Comparison of ENCODE assay signal across 21 cellular contexts in the genomic region with DNA sequence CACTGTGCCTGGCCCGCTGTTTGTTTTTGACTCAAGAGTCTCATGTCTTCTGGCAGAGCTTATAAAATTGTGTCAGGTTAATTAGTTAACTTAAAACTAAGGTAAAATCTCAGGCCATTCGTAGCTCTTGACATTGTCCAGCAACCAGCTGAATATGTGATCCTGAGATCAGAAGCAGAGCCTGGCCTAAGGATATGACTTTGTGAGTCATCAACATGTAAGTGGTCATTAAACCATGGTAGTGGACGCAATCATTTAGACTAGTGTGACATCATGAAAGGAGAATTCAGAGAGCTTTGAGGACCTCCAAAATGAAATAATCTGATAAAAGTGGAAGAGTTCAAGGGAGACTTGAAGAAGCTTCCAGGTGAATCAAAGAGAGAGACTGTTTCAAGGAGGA. TPM values are rescaled to one million over a fixed set of nuclear protein-coding genes. Genes with fewer than 3 reads are reported as not detected.
DNase-seq lines count a peak whose midpoint lies in the region; ATAC-seq, FAIRE-seq and TF ChIP-seq lines count a peak whose summit lies in the region.
"Had no signal": no experiment of that assay in that cellular context is flagged by ENCODE, and none has a peak within 500 bp of the region (broad histone marks: within the 10 kb centered on the region; RNA-seq: fewer than 3 reads in every experiment).

No MANE protein-coding gene starts in this region.

- POLR2A ChIA-PET in HepG2 (lab: Yijun Ruan, JAX) = no interaction called here

- no peak overlapping the region for H2AK5ac ChIP-seq in mesenchymal stem cell (ENCODE audit: low read length, severe bottlenecking)

- no peak overlapping the region for H4K8ac ChIP-seq in mesenchymal stem cell (ENCODE audit: low read length)

- TF ChIP-seq CTCF in HepG2 (CRISPR knock-in tag; IDR thresholded peaks at IDR 0.05) (no peak), right lobe of liver (IDR thresholded peaks at IDR 0.05) (no peak)

- no peak overlapping the region for H2BK120ac ChIP-seq in mesenchymal stem cell (ENCODE audit: low read depth, low read length)

- H3K23ac ChIP-seq in mesenchymal stem cell (ENCODE audit: low read length in 2 of 2) = no peak overlapping the region

- WGBS in HepG2 (ENCODE audit: low lambda C conversion rate) = 46% methylated on average over 3 of the region's 3 CpGs
- WGBS in right lobe of liver (ENCODE audit: insufficient coverage, low coverage, low lambda C conversion rate, missing lambda C conversion rate) = 86% methylated on average over 3 of the region's 3 CpGs
- WGBS in mesenchymal stem cell = 52% methylated on average over 3 of the region's 3 CpGs

- H3K36me3 ChIP-seq in HepG2 (replicated peaks in 1 of 2; ENCODE audit: control insufficient read depth in 1 of 2, insufficient read depth in 2 of 2, low read length in 2 of 2) = no peaks in the 10 kb centered on the region
- H3K36me3 ChIP-seq in right lobe of liver = no peaks in the 10 kb centered on the region
- H3K36me3 ChIP-seq in mesenchymal stem cell (ENCODE audit: control insufficient read depth in 1 of 2, insufficient read depth in 2 of 2, low read depth in 1 of 2, low read length in 2 of 2) = no peaks in the 10 kb centered on the region

- H2BK15ac ChIP-seq in mesenchymal stem cell (ENCODE audit: low read depth, poor library complexity, severe bottlenecking) = no peak overlapping the region

- no TSS peak for BruUV-seq in HepG2 (replicated peaks; lab: Mats Ljungman, UMichigan)

- H3K27me3 ChIP-seq in HepG2 (ENCODE audit: control insufficient read depth in 1 of 2, insufficient read depth in 2 of 2, low read length in 2 of 2) (no peaks in the 10 kb centered on the region), right lobe of liver (no peaks in the 10 kb centered on the region), mesenchymal stem cell (ENCODE audit: control insufficient read depth in 1 of 2, insufficient read depth in 1 of 2, low read length in 2 of 2) (peaks cover 0 to 3% of the 10 kb centered on the region in 2 experiments)

- DNase-seq in HepG2 (ENCODE audit: low spot score) = no peak
- DNase-seq in right lobe of liver = no peak
- DNase-seq in amniotic epithelial cell (ENCODE audit: low read depth) = peak; percentile 12
- peak; percentile 23 for DNase-seq in mesenchymal stem cell
- no peak for DNase-seq in hepatic stellate cell (ENCODE audit: low spot score)
- no peak for DNase-seq in ecto neural progenitor cell (ENCODE audit: low spot score)
- DNase-seq in stimulated activated CD4-positive, alpha-beta T cell treated with anti-CD3 and anti-CD28 coated beads, Interleukin-2, amount 100 ng/mL, for 48 hours = no peak
- DNase-seq in NCI-H1436 (lab: John Stamatoyannopoulos, UW) = no peak
- DNase-seq: COR-L47, DMS153, GF-D8, GOT3, Karpas-422, NCI-H1930, NCI-H2171, NCI-H774, SHP77 had no signal

- no peak overlapping the region for H3K14ac ChIP-seq in mesenchymal stem cell (ENCODE audit: low read length in 2 of 2)

- H4K91ac ChIP-seq in mesenchymal stem cell (ENCODE audit: low read length) = no peak overlapping the region

- no peaks in the 10 kb centered on the region for H3K79me1 ChIP-seq in mesenchymal stem cell (replicated peaks; ENCODE audit: low read length, poor library complexity, severe bottlenecking)

- H3K9me3 ChIP-seq in HepG2 (ENCODE audit: low read length) = no peaks in the 10 kb centered on the region
- no peaks in the 10 kb centered on the region for H3K9me3 ChIP-seq in right lobe of liver
- no peaks in the 10 kb centered on the region for H3K9me3 ChIP-seq in mesenchymal stem cell (ENCODE audit: control insufficient read depth, low read length)
- H3K9me3 ChIP-seq: A549 had no signal

- TF ChIP-seq RAD21 in HepG2 (CRISPR knock-in tag; IDR thresholded peaks at IDR 0.05) = no peak

- no peak overlapping the region for H3K4ac ChIP-seq in mesenchymal stem cell (ENCODE audit: low read depth in 1 of 2, low read length in 2 of 2)

- H3K4me1 ChIP-seq in HepG2 (ENCODE audit: insufficient read depth, low read length) (peaks cover 11% of the 10 kb centered on the region), right lobe of liver (peaks cover 0 to 9% (median 0%) of the 10 kb centered on the region in 4 donors), mesenchymal stem cell (ENCODE audit: control insufficient read depth, insufficient read depth, low read depth, low read length) (no peaks in the 10 kb centered on the region)
- H3K4me1 ChIP-seq: A549 had no signal

- no peak overlapping the region for H2AFZ ChIP-seq in HepG2 (ENCODE audit: low read length)
- no peak overlapping the region for H2AFZ ChIP-seq in mesenchymal stem cell (ENCODE audit: low read depth, low read length)

- no peak overlapping the region for H2BK5ac ChIP-seq in mesenchymal stem cell (ENCODE audit: low read depth, low read length, poor library complexity, severe bottlenecking)

- H3K27ac ChIP-seq in HepG2 (ENCODE audit: extremely low read length, insufficient read depth, low read length) (no peak overlapping the region), right lobe of liver (no peak overlapping the region), mesenchymal stem cell (ENCODE audit: low read length, poor library complexity, severe bottlenecking) (no peak overlapping the region)
- H3K27ac ChIP-seq: A549, C4-2B had no signal

- CTCF ChIA-PET in HepG2 (lab: Yijun Ruan, JAX; ENCODE audit: low intra/inter-chr PET ratio, low total read pairs) = no interaction called here

- intact Hi-C loops in HepG2 (cut with micrococcal nuclease; ENCODE audit: unreplicated experiment) (loop anchor here (10.0 kb wide), 1 partner anchor 62 kb away; the partner anchor contains the start of gene ZFYVE16), right lobe of liver (cut with DNase I) (no loop called here)

- H3K79me2 ChIP-seq in HepG2 (ENCODE audit: insufficient read depth, low read length) = no peaks in the 10 kb centered on the region

- no peaks in the 10 kb centered on the region for H4K20me1 ChIP-seq in HepG2 (ENCODE audit: insufficient read depth, low read length)

- H3K4me2 ChIP-seq in HepG2 (ENCODE audit: low read depth, low read length) (no peak overlapping the region), mesenchymal stem cell (ENCODE audit: low read length, poor library complexity, severe bottlenecking) (no peak overlapping the region)
- H3K4me2 ChIP-seq: A549 had no signal

- H3K4me3 ChIP-seq in HepG2 (replicated peaks in 1 of 3; ENCODE audit: insufficient read depth in 1 of 3, low read depth in 2 of 3, low read length in 3 of 3) (no peak overlapping the region), right lobe of liver (no peak overlapping the region), mesenchymal stem cell (ENCODE audit: insufficient read depth in 1 of 2, low read depth in 1 of 2, low read length in 2 of 2) (no peak overlapping the region)
- H3K4me3 ChIP-seq: A549 had no signal

- ATAC-seq in HepG2 = no peak
- no peak for ATAC-seq in right lobe of liver
- ATAC-seq: A549, Panc1 had no signal

- TF ChIP-seq EP300 in HepG2 (IDR thresholded peaks at IDR 0.05; ENCODE audit: low read depth in 2 of 2, low read length in 2 of 2) = no peak
- no peak for TF ChIP-seq EP300 in HepG2 (CRISPR knock-in tag; IDR thresholded peaks at IDR 0.05; ENCODE audit: borderline replicate concordance)

- FAIRE-seq in HepG2 (lab: Jason Lieb, UNC) = no peak
- FAIRE-seq: A549 had no signal

- TF ChIP-seq POLR2A in HepG2 (IDR thresholded peaks at IDR 0.05; ENCODE audit: insufficient read depth in 1 of 2, low read depth in 2 of 2, low read length in 2 of 2) (no peak), right lobe of liver (IDR thresholded peaks at IDR 0.05) (no peak)

- H2BK12ac ChIP-seq in mesenchymal stem cell (ENCODE audit: low read length in 2 of 2) = no peak overlapping the region

- in situ Hi-C loops in HepG2 (cut with HindIII; ENCODE audit: extremely low pct_ligation_motif_present, low pct_unique_long_range_greater_than_20kb) = no loop called here

- H3K9ac ChIP-seq in HepG2 (ENCODE audit: insufficient read depth, low read depth, low read length) (no peak overlapping the region), mesenchymal stem cell (ENCODE audit: low read length) (no peak overlapping the region)

- no peak overlapping the region for H3K18ac ChIP-seq in mesenchymal stem cell (ENCODE audit: low read depth in 1 of 2, low read length in 2 of 2)

TF ChIP-seq in HepG2, 621 proteins besides CTCF, POLR2A, EP300 and RAD21 (continues in another document):
- TF ChIP-seq ZNF362 (CRISPR knock-in tag; IDR thresholded peaks at IDR 0.05; ENCODE audit: borderline replicate concordance) = no peak

RNA-seq across cellular contexts. Expression of gene SPZ1, which starts 23.3 kb away (rescaled TPM):
- total RNA-seq in HepG2 (2016; rRNA removed; fragmentation: Illumina TruSeq; extraction: Trizol) = not detected in 2 replicates
- total RNA-seq in HepG2 (2016; cell fraction: cytosol; rRNA removed; fragmentation: Illumina TruSeq; extraction: Trizol; ENCODE audit: low read depth) = not detected in 2 replicates
- not detected in 2 replicates for total RNA-seq in HepG2 (2016; cell fraction: insoluble cytoplasmic fraction; rRNA removed; fragmentation: Illumina TruSeq; extraction: Trizol)
- not detected in 2 replicates for total RNA-seq in HepG2 (2016; cell fraction: membrane; rRNA removed; fragmentation: Illumina TruSeq; extraction: Trizol)
- total RNA-seq in HepG2 (2016; cell fraction: nucleus; rRNA removed; fragmentation: Illumina TruSeq; extraction: Trizol) = not detected in 2 replicates
- polyA plus RNA-seq in HepG2 (2011; rRNA removed) = not detected in 2 replicates
- polyA plus RNA-seq in HepG2 (2011; cell fraction: cytosol; rRNA removed) = not detected in 2 replicates
- not detected in 2 replicates for polyA plus RNA-seq in HepG2 (2011; cell fraction: nucleus; rRNA removed)
- polyA plus RNA-seq in HepG2 (2012) = not detected in 2 replicates
- not detected in 2 replicates for polyA plus RNA-seq in HepG2 (2016; cell fraction: cytosol; fragmentation: Illumina TruSeq; extraction: Trizol; ENCODE audit: low read depth)
- polyA plus RNA-seq in HepG2 (2016; cell fraction: insoluble cytoplasmic fraction; fragmentation: Illumina TruSeq; extraction: Trizol; ENCODE audit: low read depth) = not detected in 2 replicates
- not detected in 2 replicates for polyA plus RNA-seq in HepG2 (2016; cell fraction: membrane; fragmentation: Illumina TruSeq; extraction: Trizol; ENCODE audit: low read depth)
- polyA plus RNA-seq in HepG2 (2016; cell fraction: nucleus; fragmentation: Illumina TruSeq; extraction: Trizol; ENCODE audit: insufficient read depth, low read depth) = not detected in 2 replicates
- not detected in 2 replicates for polyA minus RNA-seq in HepG2 (2011; rRNA and poly(A)+ RNA removed; ENCODE audit: low replicate concordance)
- polyA minus RNA-seq in HepG2 (2011; cell fraction: cytosol; rRNA and poly(A)+ RNA removed) = not detected in 2 replicates
- polyA minus RNA-seq in HepG2 (2011; cell fraction: nucleus; rRNA and poly(A)+ RNA removed) = not detected in 2 replicates
- not detected for total RNA-seq in right lobe of liver
- polyA plus RNA-seq in mesenchymal stem cell (2013, experiment 1 of 2) = not detected
- not detected for polyA plus RNA-seq in mesenchymal stem cell (2013, experiment 2 of 2)
- total RNA-seq: NCI-H460 had no signal
- polyA plus RNA-seq: A549 had no signal

Comparison
In these comparisons a context has a peak if more than half of its experiments do, and no peak if none do; other contexts are left out.
1. DNase-seq: peak in amniotic epithelial cell (single experiment) and mesenchymal stem cell (single experiment); none in HepG2 (single experiment), right lobe of liver (0 of 3), hepatic stellate cell (single experiment), ecto neural progenitor cell (single experiment), stimulated activated CD4-positive, alpha-beta T cell treated with anti-CD3 and anti-CD28 coated beads, Interleukin-2, amount 100 ng/mL, for 48 hours (0 of 2) and NCI-H1436 (single experiment).